In the genomic region with DNA sequence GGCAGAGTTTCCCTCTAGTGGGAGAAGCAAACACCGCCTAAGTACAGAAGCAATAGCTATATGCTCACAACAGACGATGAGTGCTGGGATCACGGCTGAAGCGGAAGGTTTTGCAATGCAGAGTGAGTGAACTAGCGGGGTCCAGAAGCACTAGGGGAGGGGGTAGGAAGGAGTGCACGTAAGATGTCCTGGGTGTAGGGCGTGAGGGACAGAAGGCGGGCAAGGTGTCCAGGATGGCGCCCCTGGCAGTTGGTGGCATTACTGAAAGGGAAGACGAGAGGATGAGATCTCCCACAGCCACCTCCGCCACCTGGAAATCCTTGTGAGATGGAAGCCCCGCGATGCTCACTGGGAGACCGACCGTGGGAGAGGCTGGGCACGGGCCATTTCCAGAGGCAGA, we compare ENCODE assay signal across 10 cellular contexts.
A peak's percentile ranks its signal among the peaks of the same experiment; 100 is the strongest.
DNase-seq lines count a peak whose midpoint lies in the region; ATAC-seq and TF ChIP-seq lines count a peak whose summit lies in the region.
"Had no signal": no experiment of that assay in that cellular context is flagged by ENCODE, and none has a peak within 500 bp of the region (broad histone marks: within the 10 kb centered on the region; RNA-seq: fewer than 3 reads in every experiment).

No MANE protein-coding gene starts in this region.

- H3K9ac ChIP-seq in adipocyte (ENCODE audit: low read length) = peak overlapping the region; percentile 51
- H3K9ac ChIP-seq: BLaER1 had no signal

- WGBS in lung, 2 donors = 73 to 76% methylated on average over 16 of the region's 16 CpGs
- WGBS in tibial nerve, 2 donors = 93 to 97% methylated on average over 16 of the region's 16 CpGs

- H3K4me1 Mint-ChIP-seq in activated naive CD4-positive, alpha-beta T cell treated with anti-CD3 and anti-CD28 coated beads for 36 hours (ENCODE audit: low read depth) = peaks cover 88% of the 10 kb centered on the region

- no peak for ATAC-seq in lung (ENCODE audit: insufficient read depth, low FRiP score)
- ATAC-seq in GM18858 (IDR thresholded peaks at IDR 0.05; ENCODE audit: unreplicated experiment) = no peak
- ATAC-seq in GM18502 (IDR thresholded peaks at IDR 0.05; ENCODE audit: poor library complexity, unreplicated experiment) = no peak
- no peak for ATAC-seq in HG03565 (IDR thresholded peaks at IDR 0.05; ENCODE audit: unreplicated experiment)

- H3K36me3 Mint-ChIP-seq in activated naive CD4-positive, alpha-beta T cell treated with anti-CD3 and anti-CD28 coated beads for 36 hours (ENCODE audit: low read depth) = peaks cover 81% of the 10 kb centered on the region

- TF ChIP-seq EP300 in tibial nerve (IDR thresholded peaks at IDR 0.05) = no peak

- CTCF ChIA-PET in activated naive CD4-positive, alpha-beta T cell treated with anti-CD3 and anti-CD28 coated beads for 36 hours (lab: Charles Lee) = interaction anchor here (0.5 to 8.0 kb wide), 17 partner anchors 11 to 217 kb away, joined by 3 to 69 read pairs (median 5); no protein-coding TSS in a partner anchor

- H3K4me3 Mint-ChIP-seq in activated naive CD4-positive, alpha-beta T cell treated with anti-CD3 and anti-CD28 coated beads for 36 hours = peak overlapping the region; percentile 77

- intact Hi-C loops in activated naive CD4-positive, alpha-beta T cell treated with anti-CD3 and anti-CD28 coated beads for 36 hours (cut with micrococcal nuclease) = loop anchor here (2.0 to 5.0 kb wide), 3 partner anchors 16 to 334 kb away; no protein-coding TSS in a partner anchor

- no peak for TF ChIP-seq CTCF in lung (IDR thresholded peaks at IDR 0.05; ENCODE audit: control extremely low read depth, extremely low read depth)
- TF ChIP-seq CTCF in tibial nerve (IDR thresholded peaks at IDR 0.05) = no peak

- TF ChIP-seq POLR2A in tibial nerve (IDR thresholded peaks at IDR 0.05) = no peak

- H3K27ac Mint-ChIP-seq in activated naive CD4-positive, alpha-beta T cell treated with anti-CD3 and anti-CD28 coated beads for 36 hours = peak overlapping the region; percentile 97

- H3K9me3 ChIP-seq in adipocyte (ENCODE audit: control insufficient read depth, low read length) = no peaks in the 10 kb centered on the region
- H3K9me3 ChIP-seq in lung (ENCODE audit: control insufficient read depth in 2 of 2, insufficient read depth in 1 of 2, low read length in 1 of 2) = no peaks in the 10 kb centered on the region
- H3K9me3 ChIP-seq in tibial nerve = no peaks in the 10 kb centered on the region
- H3K9me3 ChIP-seq: neutrophil had no signal

- H3K4me1 ChIP-seq in adipocyte (ENCODE audit: control insufficient read depth, insufficient read depth, low read length) = peaks cover 88% of the 10 kb centered on the region
- H3K4me1 ChIP-seq in lung (ENCODE audit: control insufficient read depth in 2 of 2, insufficient read depth in 2 of 2, low read length in 2 of 2) = peaks cover 35 to 70% of the 10 kb centered on the region in 2 donors
- H3K4me1 ChIP-seq in tibial nerve = peaks cover 0 to 100% (median 74%) of the 10 kb centered on the region in 4 donors

- H3K4me3 ChIP-seq in adipocyte (ENCODE audit: low read length) (peak overlapping the region; percentile 68), lung (no peak overlapping the region), tibial nerve (no peak overlapping the region)
- H3K4me3 ChIP-seq: BLaER1 had no signal

- H3K27me3 ChIP-seq in adipocyte (replicated peaks; ENCODE audit: control insufficient read depth, insufficient read depth, low read length) (no peaks in the 10 kb centered on the region), lung (ENCODE audit: control insufficient read depth, insufficient read depth) (no peaks in the 10 kb centered on the region), tibial nerve (no peaks in the 10 kb centered on the region)
- H3K27me3 ChIP-seq: BLaER1, neutrophil had no signal

- peak overlapping the region; percentile 88 to 94 for H3K27ac ChIP-seq in lung (ENCODE audit: low read depth in 1 of 2, low read length in 1 of 2)
- peak overlapping the region in 3 of 4 donors; percentile 52 to 67 (median 66) for H3K27ac ChIP-seq in tibial nerve
- H3K27ac ChIP-seq: BLaER1 had no signal

- peak; percentile 57 for DNase-seq in activated naive CD4-positive, alpha-beta T cell treated with anti-CD3 and anti-CD28 coated beads for 36 hours
- DNase-seq in activated naive CD4-positive, alpha-beta T cell (lab: John Stamatoyannopoulos, UW) = no peak
- peak; percentile 19 for DNase-seq in adipocyte (ENCODE audit: low read depth)
- no peak for DNase-seq in lung (ENCODE audit: low spot score)
- DNase-seq in tibial nerve (ENCODE audit: low spot score in 2 of 2) = no peak

- H3K9me3 Mint-ChIP-seq in activated naive CD4-positive, alpha-beta T cell treated with anti-CD3 and anti-CD28 coated beads for 36 hours = no peaks in the 10 kb centered on the region

- no peaks in the 10 kb centered on the region for H3K27me3 Mint-ChIP-seq in activated naive CD4-positive, alpha-beta T cell treated with anti-CD3 and anti-CD28 coated beads for 36 hours (ENCODE audit: low read depth)

- H3K36me3 ChIP-seq in adipocyte (ENCODE audit: control insufficient read depth, insufficient read depth, low read length, severe bottlenecking) (peaks cover 14% of the 10 kb centered on the region), lung (ENCODE audit: control insufficient read depth in 2 of 2, insufficient read depth in 2 of 2, low read length in 2 of 2) (peaks cover 0 to 6% of the 10 kb centered on the region in 2 donors), tibial nerve (peaks cover 0 to 9% (median 0%) of the 10 kb centered on the region in 3 donors)
- H3K36me3 ChIP-seq: neutrophil had no signal

Comparison
In these comparisons a context has a peak if more than half of its experiments do, and no peak if none do; other contexts are left out.
1. DNase-seq: peak in activated naive CD4-positive, alpha-beta T cell treated with anti-CD3 and anti-CD28 coated beads for 36 hours (single experiment) and adipocyte (single experiment); none in activated naive CD4-positive, alpha-beta T cell (0 of 4), lung (single experiment) and tibial nerve (0 of 2).